In genomic region chr16:57800213-57801097, GRCh38 we compare ENCODE assay signal across 8 cellular contexts. TPM values are rescaled to one million over a fixed set of nuclear protein-coding genes. Genes with fewer than 3 reads are reported as not detected.
DNase-seq lines count a peak whose midpoint lies in the region; ATAC-seq and TF ChIP-seq lines count a peak whose summit lies in the region.
"Had no signal": no experiment of that assay in that cellular context is flagged by ENCODE, and none has a peak within 500 bp of the region (broad histone marks: within the 10 kb centered on the region; RNA-seq: fewer than 3 reads in every experiment).

No MANE protein-coding gene starts in this region.

- intact Hi-C loops in lower lobe of right lung (cut with DNase I) (no loop called here), thyroid gland (cut with DNase I) (loop anchor here (10.0 kb wide), 1 partner anchor 194 kb away; no protein-coding TSS in a partner anchor)

- in situ Hi-C loops in brain microvascular endothelial cell (cut with HindIII; ENCODE audit: low pct_ligation_motif_present, low sequenced_read_pairs): no loop called here

- WGBS in thyroid gland, 2 donors: 56 to 65% methylated on average over 12 of the region's 12 CpGs

- no peaks in the 10 kb centered on the region for H3K9me3 ChIP-seq in lower lobe of right lung
- no peaks in the 10 kb centered on the region for H3K9me3 ChIP-seq in thyroid gland

- H3K4me1 ChIP-seq in lower lobe of right lung (peaks cover 71% of the 10 kb centered on the region), thyroid gland (peaks cover 72 to 84% of the 10 kb centered on the region in 2 donors)

- TF ChIP-seq CTCF in brain microvascular endothelial cell (IDR thresholded peaks at IDR 0.05; ENCODE audit: low read depth, low read length, missing control alignments): no peak
- TF ChIP-seq CTCF in lower lobe of right lung (IDR thresholded peaks at IDR 0.05): no peak
- no peak for TF ChIP-seq CTCF in thyroid gland (IDR thresholded peaks at IDR 0.05)
- no peak for TF ChIP-seq CTCF in omental fat pad (IDR thresholded peaks at IDR 0.05)

- H3K36me3 ChIP-seq in brain microvascular endothelial cell (replicated peaks): peaks cover 18% of the 10 kb centered on the region
- peaks cover 13% of the 10 kb centered on the region for H3K36me3 ChIP-seq in lower lobe of right lung
- peaks cover 0 to 6% of the 10 kb centered on the region in 2 donors for H3K36me3 ChIP-seq in thyroid gland

- H3K27ac ChIP-seq in brain microvascular endothelial cell (no peak overlapping the region), lower lobe of right lung (peak overlapping the region; percentile 91), thyroid gland (peak overlapping the region; percentile 91 to 99 (median 98))

- H3K27me3 ChIP-seq in brain microvascular endothelial cell (replicated peaks) (no peaks in the 10 kb centered on the region), lower lobe of right lung (ENCODE audit: low read depth) (no peaks in the 10 kb centered on the region), thyroid gland (no peaks in the 10 kb centered on the region)

- ATAC-seq in lower lobe of right lung: no peak
- ATAC-seq in HG03354 (IDR thresholded peaks at IDR 0.05; ENCODE audit: poor library complexity, severe bottlenecking, unreplicated experiment): no peak
- no peak for ATAC-seq in omental fat pad (ENCODE audit: low FRiP score)

- DNase-seq in MV-4-11 (lab: John Stamatoyannopoulos, UW) (peak; percentile 0), brain microvascular endothelial cell (no peak), lower lobe of right lung (peak; percentile 41), thyroid gland (no peak), NCI-H1694 treated with DMSO at 0.1 percent for 48 hours (lab: John Stamatoyannopoulos, UW) (no peak), omental fat pad (ENCODE audit: low spot score) (no peak)
- DNase-seq: NCI-H526 had no signal

- no peak for TF ChIP-seq POLR2A in thyroid gland (IDR thresholded peaks at IDR 0.05)

- H3K4me3 ChIP-seq in brain microvascular endothelial cell (ENCODE audit: low read depth, low read length) (peak overlapping the region; percentile 76), lower lobe of right lung (peak overlapping the region; percentile 71), thyroid gland (replicated peaks in 1 of 3) (peak overlapping the region in 1 of 3 donors; percentile 66)

RNA-seq across cellular contexts. Expression of gene KIFC3, which starts 1.8 kb away (rescaled TPM):
- 70.9 TPM for total RNA-seq in lower lobe of right lung
- 100 to 1,000 TPM in 3 of 4 donors, 10 to 100 TPM in 1; 88.8 to 153 (median 132) TPM for total RNA-seq in thyroid gland
- 10 to 100 TPM; 41.5 to 96.9 (median 58.9) TPM for total RNA-seq in omental fat pad

Comparison
In these comparisons a context has a peak if more than half of its experiments do, and no peak if none do; other contexts are left out.
1. DNase-seq: peak in MV-4-11 (single experiment) and lower lobe of right lung (single experiment); none in brain microvascular endothelial cell (single experiment), thyroid gland (0 of 2), NCI-H1694 treated with DMSO at 0.1 percent for 48 hours (single experiment) and omental fat pad (single experiment).